1 cellular context compared by ENCODE assay signal in the genomic region with DNA sequence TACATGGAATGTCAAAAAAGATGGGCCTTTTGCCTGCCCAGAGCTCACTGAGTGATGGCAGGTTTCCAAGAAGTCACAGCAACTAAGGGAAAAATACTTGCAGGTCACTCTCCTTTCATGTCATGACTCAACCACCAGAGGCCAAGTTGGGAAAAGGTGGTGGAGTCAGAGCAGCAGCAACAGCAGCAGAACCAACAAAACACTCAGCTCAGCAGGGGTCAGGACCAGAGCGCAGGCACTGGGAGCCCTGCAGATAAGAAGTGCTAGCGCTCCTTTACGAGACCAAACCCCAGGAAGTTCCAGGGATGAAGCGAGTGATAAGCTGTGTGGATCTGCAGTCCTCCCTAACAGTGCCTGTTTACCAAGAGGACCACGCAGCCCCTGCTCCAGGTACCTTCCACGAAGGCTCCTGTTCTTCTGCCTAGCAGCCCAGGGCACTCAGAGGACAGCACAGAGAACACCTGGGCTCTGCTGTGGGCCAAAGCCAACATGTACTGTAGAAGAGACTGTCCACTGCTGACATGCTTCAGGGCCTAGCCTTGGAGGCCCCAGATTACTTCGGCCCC.
A peak's percentile ranks its signal among the peaks of the same experiment; 100 is the strongest.
TF ChIP-seq lines count a peak whose summit lies in the region.

No MANE protein-coding gene starts in this region.

TF ChIP-seq in HepG2, 621 proteins besides CTCF, POLR2A, EP300 and RAD21 (continued from another document and continues in another):
- TF ChIP-seq, protein P1, sequence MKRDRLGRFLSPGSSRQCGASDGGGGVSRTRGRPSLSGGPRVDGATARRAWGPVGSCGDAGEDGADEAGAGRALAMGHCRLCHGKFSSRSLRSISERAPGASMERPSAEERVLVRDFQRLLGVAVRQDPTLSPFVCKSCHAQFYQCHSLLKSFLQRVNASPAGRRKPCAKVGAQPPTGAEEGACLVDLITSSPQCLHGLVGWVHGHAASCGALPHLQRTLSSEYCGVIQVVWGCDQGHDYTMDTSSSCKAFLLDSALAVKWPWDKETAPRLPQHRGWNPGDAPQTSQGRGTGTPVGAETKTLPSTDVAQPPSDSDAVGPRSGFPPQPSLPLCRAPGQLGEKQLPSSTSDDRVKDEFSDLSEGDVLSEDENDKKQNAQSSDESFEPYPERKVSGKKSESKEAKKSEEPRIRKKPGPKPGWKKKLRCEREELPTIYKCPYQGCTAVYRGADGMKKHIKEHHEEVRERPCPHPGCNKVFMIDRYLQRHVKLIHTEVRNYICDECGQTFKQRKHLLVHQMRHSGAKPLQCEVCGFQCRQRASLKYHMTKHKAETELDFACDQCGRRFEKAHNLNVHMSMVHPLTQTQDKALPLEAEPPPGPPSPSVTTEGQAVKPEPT (CRISPR knock-in tag; IDR thresholded peaks at IDR 0.05; ENCODE audit: low read depth): no peak
- no peak for TF ChIP-seq ZFP41 (CRISPR knock-in tag; IDR thresholded peaks at IDR 0.05; ENCODE audit: borderline replicate concordance)
- no peak for TF ChIP-seq DR1 (CRISPR knock-in tag; IDR thresholded peaks at IDR 0.05)
- TF ChIP-seq ZNF704 (CRISPR knock-in tag; IDR thresholded peaks at IDR 0.05; ENCODE audit: borderline replicate concordance): no peak
- TF ChIP-seq ZFP1 (CRISPR knock-in tag; IDR thresholded peaks at IDR 0.05): no peak
- peak; percentile 43; the same call in 1 of the 2 replicates for TF ChIP-seq ZNF614 (CRISPR knock-in tag; IDR thresholded peaks at IDR 0.05; ENCODE audit: borderline replicate concordance)
- no peak for TF ChIP-seq ZNF878 (CRISPR knock-in tag; IDR thresholded peaks at IDR 0.05)
- TF ChIP-seq ESRRA (CRISPR knock-in tag; IDR thresholded peaks at IDR 0.05; ENCODE audit: low read depth): no peak
- TF ChIP-seq CBX1 (IDR thresholded peaks at IDR 0.05; ENCODE audit: low read depth): no peak
- TF ChIP-seq ZFP37 (CRISPR knock-in tag; IDR thresholded peaks at IDR 0.05; ENCODE audit: borderline replicate concordance): no peak
- no peak for TF ChIP-seq SMC3 (IDR thresholded peaks at IDR 0.05; ENCODE audit: low read length)
- no peak for TF ChIP-seq HMGXB4 (CRISPR knock-in tag; IDR thresholded peaks at IDR 0.05; ENCODE audit: borderline replicate concordance in 1 of 2, low read depth in 1 of 2)
- TF ChIP-seq WIZ (CRISPR knock-in tag; IDR thresholded peaks at IDR 0.05): no peak
- TF ChIP-seq, protein P2, sequence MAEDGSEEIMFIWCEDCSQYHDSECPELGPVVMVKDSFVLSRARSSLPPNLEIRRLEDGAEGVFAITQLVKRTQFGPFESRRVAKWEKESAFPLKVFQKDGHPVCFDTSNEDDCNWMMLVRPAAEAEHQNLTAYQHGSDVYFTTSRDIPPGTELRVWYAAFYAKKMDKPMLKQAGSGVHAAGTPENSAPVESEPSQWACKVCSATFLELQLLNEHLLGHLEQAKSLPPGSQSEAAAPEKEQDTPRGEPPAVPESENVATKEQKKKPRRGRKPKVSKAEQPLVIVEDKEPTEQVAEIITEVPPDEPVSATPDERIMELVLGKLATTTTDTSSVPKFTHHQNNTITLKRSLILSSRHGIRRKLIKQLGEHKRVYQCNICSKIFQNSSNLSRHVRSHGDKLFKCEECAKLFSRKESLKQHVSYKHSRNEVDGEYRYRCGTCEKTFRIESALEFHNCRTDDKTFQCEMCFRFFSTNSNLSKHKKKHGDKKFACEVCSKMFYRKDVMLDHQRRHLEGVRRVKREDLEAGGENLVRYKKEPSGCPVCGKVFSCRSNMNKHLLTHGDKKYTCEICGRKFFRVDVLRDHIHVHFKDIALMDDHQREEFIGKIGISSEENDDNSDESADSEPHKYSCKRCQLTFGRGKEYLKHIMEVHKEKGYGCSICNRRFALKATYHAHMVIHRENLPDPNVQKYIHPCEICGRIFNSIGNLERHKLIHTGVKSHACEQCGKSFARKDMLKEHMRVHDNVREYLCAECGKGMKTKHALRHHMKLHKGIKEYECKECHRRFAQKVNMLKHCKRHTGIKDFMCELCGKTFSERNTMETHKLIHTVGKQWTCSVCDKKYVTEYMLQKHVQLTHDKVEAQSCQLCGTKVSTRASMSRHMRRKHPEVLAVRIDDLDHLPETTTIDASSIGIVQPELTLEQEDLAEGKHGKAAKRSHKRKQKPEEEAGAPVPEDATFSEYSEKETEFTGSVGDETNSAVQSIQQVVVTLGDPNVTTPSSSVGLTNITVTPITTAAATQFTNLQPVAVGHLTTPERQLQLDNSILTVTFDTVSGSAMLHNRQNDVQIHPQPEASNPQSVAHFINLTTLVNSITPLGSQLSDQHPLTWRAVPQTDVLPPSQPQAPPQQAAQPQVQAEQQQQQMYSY (CRISPR knock-in tag; IDR thresholded peaks at IDR 0.05): no peak
- no peak for TF ChIP-seq ZNF589 (CRISPR knock-in tag; conservative IDR thresholded peaks at IDR 0.05)
- no peak for TF ChIP-seq ZSCAN30 (CRISPR knock-in tag; IDR thresholded peaks at IDR 0.05)
- peak; percentile 41; the same call in 1 of the 2 replicates for TF ChIP-seq TCF7 (IDR thresholded peaks at IDR 0.05; ENCODE audit: low read depth)
- TF ChIP-seq ZNF12 (CRISPR knock-in tag; IDR thresholded peaks at IDR 0.05): 0 out of 2 replicates have a peak, but pooled peaks have one; percentile 18
- TF ChIP-seq ZFP82 (CRISPR knock-in tag; IDR thresholded peaks at IDR 0.05; ENCODE audit: borderline replicate concordance): no peak
- TF ChIP-seq FOXK2 (IDR thresholded peaks at IDR 0.05): no peak
- peak; percentile 22; the same call in 1 of the 3 replicates for TF ChIP-seq MXI1 (IDR thresholded peaks at IDR 0.05; ENCODE audit: borderline replicate concordance, low read depth, low read length)
- peak; percentile 88 for TF ChIP-seq FOSL2 (CRISPR knock-in tag; IDR thresholded peaks at IDR 0.05)
- no peak for TF ChIP-seq MLLT10 (CRISPR knock-in tag; IDR thresholded peaks at IDR 0.05)
- no peak for TF ChIP-seq MXD1 (CRISPR knock-in tag; IDR thresholded peaks at IDR 0.05)
- TF ChIP-seq ZNF740 (CRISPR knock-in tag; IDR thresholded peaks at IDR 0.05): no peak
- no peak for TF ChIP-seq TFE3 (CRISPR knock-in tag; IDR thresholded peaks at IDR 0.05)
- no peak for TF ChIP-seq ZNF850 (CRISPR knock-in tag; conservative IDR thresholded peaks at IDR 0.05)
- no peak for TF ChIP-seq MTF1 (CRISPR knock-in tag; IDR thresholded peaks at IDR 0.05)
- TF ChIP-seq ZNF362 (CRISPR knock-in tag; IDR thresholded peaks at IDR 0.05; ENCODE audit: borderline replicate concordance): no peak
- no peak for TF ChIP-seq ZFP62 (CRISPR knock-in tag; IDR thresholded peaks at IDR 0.05)
- TF ChIP-seq ZNF83 (CRISPR knock-in tag; IDR thresholded peaks at IDR 0.05; ENCODE audit: borderline replicate concordance): no peak
- TF ChIP-seq KLF12 (CRISPR knock-in tag; IDR thresholded peaks at IDR 0.05; ENCODE audit: borderline replicate concordance): no peak
- peak; percentile 28; the same call in 1 of the 2 replicates for TF ChIP-seq FOXK1 (CRISPR knock-in tag; IDR thresholded peaks at IDR 0.05; ENCODE audit: borderline replicate concordance, low read depth)
- TF ChIP-seq GATAD1 (CRISPR knock-in tag; IDR thresholded peaks at IDR 0.05): 0 out of 2 replicates have a peak, but pooled peaks have one; percentile 28
- TF ChIP-seq FOXP1 (IDR thresholded peaks at IDR 0.05): no peak
- 0 out of 2 replicates have a peak, but pooled peaks have one; percentile 10 for TF ChIP-seq FOXP1 (CRISPR knock-in tag; IDR thresholded peaks at IDR 0.05)
- TF ChIP-seq ZNF274 (CRISPR knock-in tag; IDR thresholded peaks at IDR 0.05): no peak
- peak; percentile 10; the same call in 1 of the 2 replicates for TF ChIP-seq ETV5 (CRISPR knock-in tag; IDR thresholded peaks at IDR 0.05; ENCODE audit: borderline replicate concordance)
- TF ChIP-seq, protein P3, sequence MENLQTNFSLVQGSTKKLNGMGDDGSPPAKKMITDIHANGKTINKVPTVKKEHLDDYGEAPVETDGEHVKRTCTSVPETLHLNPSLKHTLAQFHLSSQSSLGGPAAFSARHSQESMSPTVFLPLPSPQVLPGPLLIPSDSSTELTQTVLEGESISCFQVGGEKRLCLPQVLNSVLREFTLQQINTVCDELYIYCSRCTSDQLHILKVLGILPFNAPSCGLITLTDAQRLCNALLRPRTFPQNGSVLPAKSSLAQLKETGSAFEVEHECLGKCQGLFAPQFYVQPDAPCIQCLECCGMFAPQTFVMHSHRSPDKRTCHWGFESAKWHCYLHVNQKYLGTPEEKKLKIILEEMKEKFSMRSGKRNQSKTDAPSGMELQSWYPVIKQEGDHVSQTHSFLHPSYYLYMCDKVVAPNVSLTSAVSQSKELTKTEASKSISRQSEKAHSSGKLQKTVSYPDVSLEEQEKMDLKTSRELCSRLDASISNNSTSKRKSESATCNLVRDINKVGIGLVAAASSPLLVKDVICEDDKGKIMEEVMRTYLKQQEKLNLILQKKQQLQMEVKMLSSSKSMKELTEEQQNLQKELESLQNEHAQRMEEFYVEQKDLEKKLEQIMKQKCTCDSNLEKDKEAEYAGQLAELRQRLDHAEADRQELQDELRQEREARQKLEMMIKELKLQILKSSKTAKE (CRISPR knock-in tag; IDR thresholded peaks at IDR 0.05; ENCODE audit: borderline replicate concordance): no peak
- TF ChIP-seq ZNF570 (CRISPR knock-in tag; IDR thresholded peaks at IDR 0.05; ENCODE audit: borderline replicate concordance): no peak
- TF ChIP-seq KAT2B (IDR thresholded peaks at IDR 0.05; ENCODE audit: borderline replicate concordance, low read depth, low read length): no peak
- no peak for TF ChIP-seq IKZF4 (CRISPR knock-in tag; IDR thresholded peaks at IDR 0.05; ENCODE audit: borderline replicate concordance, low read depth, not compliant biosample characterization)
- TF ChIP-seq ZNF782 (CRISPR knock-in tag; IDR thresholded peaks at IDR 0.05; ENCODE audit: borderline replicate concordance): no peak
- no peak for TF ChIP-seq NCOA1 (CRISPR knock-in tag; IDR thresholded peaks at IDR 0.05)
- TF ChIP-seq ZNF224 (CRISPR knock-in tag; IDR thresholded peaks at IDR 0.05): no peak
- no peak for TF ChIP-seq AGO1 (IDR thresholded peaks at IDR 0.05; ENCODE audit: low read depth, low read length, poor library complexity, severe bottlenecking)
- TF ChIP-seq HHEX (CRISPR knock-in tag; IDR thresholded peaks at IDR 0.05): no peak
- TF ChIP-seq, protein P4, sequence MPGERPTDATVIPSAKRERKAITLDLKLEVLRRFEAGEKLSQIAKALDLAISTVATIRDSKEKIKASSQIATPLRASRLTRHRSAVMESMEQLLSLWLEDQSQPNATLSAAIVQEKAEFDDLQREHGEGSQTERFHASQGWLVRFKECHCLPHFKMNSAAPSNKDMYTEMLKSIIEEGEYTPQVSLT (CRISPR knock-in tag; IDR thresholded peaks at IDR 0.05; ENCODE audit: borderline replicate concordance, low read depth): no peak
- no peak for TF ChIP-seq ZNF337 (CRISPR knock-in tag; IDR thresholded peaks at IDR 0.05; ENCODE audit: borderline replicate concordance, low read depth)
- 0 out of 2 replicates have a peak, but pooled peaks have one; percentile 28 for TF ChIP-seq ZNF598 (CRISPR knock-in tag; IDR thresholded peaks at IDR 0.05; ENCODE audit: borderline replicate concordance)
- TF ChIP-seq ZNF7 (CRISPR knock-in tag; IDR thresholded peaks at IDR 0.05): no peak
- no peak for TF ChIP-seq ZNF510 (CRISPR knock-in tag; IDR thresholded peaks at IDR 0.05; ENCODE audit: low read depth)
- no peak for TF ChIP-seq REPIN1 (CRISPR knock-in tag; IDR thresholded peaks at IDR 0.05; ENCODE audit: borderline replicate concordance, low read depth)
- no peak for TF ChIP-seq ZFP90 (CRISPR knock-in tag; IDR thresholded peaks at IDR 0.05; ENCODE audit: borderline replicate concordance)
- TF ChIP-seq ZC3H4 (CRISPR knock-in tag; IDR thresholded peaks at IDR 0.05; ENCODE audit: borderline replicate concordance): no peak
